ENCODE assay signal across 8 cellular contexts in the genomic region with DNA sequence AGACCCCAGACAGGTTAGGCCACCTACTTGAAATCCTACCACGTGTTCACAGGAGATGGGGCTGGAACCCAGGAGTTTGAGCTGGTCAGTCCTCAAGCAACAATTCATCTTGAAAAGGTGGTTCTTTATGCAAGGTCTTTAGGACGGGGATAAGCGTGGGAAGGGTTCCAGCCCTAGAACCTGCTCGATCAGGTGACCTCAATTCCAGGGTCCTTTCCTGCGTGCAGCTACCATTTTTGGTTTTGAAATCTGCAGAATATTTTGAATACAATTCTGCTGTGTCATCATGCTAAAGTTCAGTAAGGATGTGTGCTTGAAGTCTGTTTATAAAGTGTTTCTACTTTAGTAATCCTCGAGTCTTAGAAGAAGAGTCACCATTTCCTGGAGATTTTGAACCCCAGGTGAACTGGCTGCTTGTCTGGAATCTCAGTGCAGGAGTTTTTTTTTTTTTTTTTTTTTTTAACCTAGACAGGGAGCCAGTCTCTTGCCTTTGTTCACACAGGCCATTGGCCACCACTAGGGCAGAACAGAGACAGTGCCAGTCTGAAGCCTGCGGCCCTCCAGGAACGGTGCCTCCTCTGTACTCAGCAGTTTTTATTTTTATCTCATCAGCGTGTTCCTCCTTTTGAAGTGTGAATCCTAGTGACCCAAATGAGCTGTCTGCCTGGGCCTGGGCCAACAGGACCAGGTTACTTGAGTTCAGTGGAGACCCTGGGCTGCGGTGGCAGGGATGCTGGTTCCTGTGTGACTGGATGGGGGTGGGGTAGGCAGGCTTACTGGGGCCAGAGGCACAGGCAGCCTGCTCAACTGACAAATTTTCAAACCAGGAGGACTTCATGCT. TPM values are rescaled to one million over a fixed set of nuclear protein-coding genes. Genes with fewer than 3 reads are reported as not detected.
A peak's percentile ranks its signal among the peaks of the same experiment; 100 is the strongest.
DNase-seq lines count a peak whose midpoint lies in the region; ATAC-seq and TF ChIP-seq lines count a peak whose summit lies in the region.

No MANE protein-coding gene starts in this region.

- ATAC-seq in aorta (ENCODE audit: low FRiP score) = peak; percentile 72
- ATAC-seq in GM18861 (IDR thresholded peaks at IDR 0.05; ENCODE audit: unreplicated experiment) = no peak
- ATAC-seq in GM19395 (IDR thresholded peaks at IDR 0.05; ENCODE audit: unreplicated experiment) = no peak
- ATAC-seq in HG02610 (IDR thresholded peaks at IDR 0.05; ENCODE audit: unreplicated experiment) = no peak

- H3K27me3 ChIP-seq in colonic mucosa = no peaks in the 10 kb centered on the region
- no peaks in the 10 kb centered on the region for H3K27me3 ChIP-seq in aorta (ENCODE audit: control insufficient read depth in 1 of 2, insufficient read depth in 2 of 2, low read length in 1 of 2)

- H3K4me3 Mint-ChIP-seq in CD14-positive monocyte (peak overlapping the region; percentile 16 to 51), mesothelial cell of epicardium (no peak overlapping the region)

- DNase-seq in CD14-positive monocyte (ENCODE audit: low spot score) (peak; percentile 94), NOMO-1 (lab: John Stamatoyannopoulos, UW; ENCODE audit: unreplicated experiment in 2 of 2) (peak; percentile 68 to 69), colonic mucosa (no peak), mesothelial cell of epicardium (ENCODE audit: low spot score in 2 of 2, unreplicated experiment in 2 of 2) (no peak), aorta (peak; percentile 79 to 84)

- peaks cover 47% of the 10 kb centered on the region for H3K4me1 Mint-ChIP-seq in CD14-positive monocyte
- peaks cover 87% of the 10 kb centered on the region for H3K4me1 Mint-ChIP-seq in mesothelial cell of epicardium

- 25 to 29% methylated on average over 10 of the region's 10 CpGs for WGBS in aorta, 2 donors

- TF ChIP-seq CTCF in CD14-positive monocyte (IDR thresholded peaks at IDR 0.05) (peak; percentile 23), colonic mucosa (IDR thresholded peaks at IDR 0.05) (no peak), mesothelial cell of epicardium (IDR thresholded peaks at IDR 0.05; ENCODE audit: unreplicated experiment) (no peak)

- H3K9me3 ChIP-seq in colonic mucosa (no peaks in the 10 kb centered on the region), aorta (ENCODE audit: control insufficient read depth, low read length) (no peaks in the 10 kb centered on the region)

- H3K9me3 Mint-ChIP-seq in CD14-positive monocyte = peaks cover 0 to 2% (median 0%) of the 10 kb centered on the region in 7 donors
- no peaks in the 10 kb centered on the region for H3K9me3 Mint-ChIP-seq in mesothelial cell of epicardium

- H3K4me1 ChIP-seq in colonic mucosa (peaks cover 11% of the 10 kb centered on the region), aorta (ENCODE audit: control insufficient read depth in 1 of 2, insufficient read depth in 2 of 2, low read length in 2 of 2) (peaks cover 2 to 13% of the 10 kb centered on the region in 2 donors)

- H3K36me3 Mint-ChIP-seq in CD14-positive monocyte = peaks cover 0 to 27% of the 10 kb centered on the region in 2 donors
- H3K36me3 Mint-ChIP-seq in mesothelial cell of epicardium = no peaks in the 10 kb centered on the region

- H3K4me3 ChIP-seq in colonic mucosa = no peak overlapping the region
- no peak overlapping the region for H3K4me3 ChIP-seq in aorta (ENCODE audit: low read length in 2 of 2)

- H3K27me3 Mint-ChIP-seq in CD14-positive monocyte (ENCODE audit: low read depth in 3 of 3) = peaks cover 0 to 4% (median 3%) of the 10 kb centered on the region in 3 donors
- no peaks in the 10 kb centered on the region for H3K27me3 Mint-ChIP-seq in mesothelial cell of epicardium (ENCODE audit: low read depth)

- H3K36me3 ChIP-seq in colonic mucosa (no peaks in the 10 kb centered on the region), aorta (ENCODE audit: control insufficient read depth in 1 of 2, insufficient read depth in 2 of 2, low read length in 1 of 2) (no peaks in the 10 kb centered on the region)

- H3K27ac ChIP-seq in colonic mucosa (peak overlapping the region; percentile 59), aorta (ENCODE audit: low read depth in 1 of 2, low read length in 2 of 2) (peak overlapping the region in 1 of 2 donors; percentile 64)

- H3K27ac Mint-ChIP-seq in CD14-positive monocyte (peak overlapping the region; percentile 86 to 93 (median 91)), mesothelial cell of epicardium (peak overlapping the region; percentile 87)

- H3K9ac ChIP-seq in colonic mucosa (ENCODE audit: low read depth in 2 of 2, low read length in 2 of 2) = peak overlapping the region in 1 of 2 donors; percentile 16

- intact Hi-C loops in CD14-positive monocyte (cut with micrococcal nuclease) = loop anchor here (5.0 kb wide), 5 partner anchors 50 to 85 kb away; no protein-coding TSS in a partner anchor
- intact Hi-C loops in colonic mucosa (cut with DNase I) = no loop called here
- intact Hi-C loops in aorta (cut with DNase I) = loop anchor here in 1 of 2 donors (5.0 kb wide), 2 partner anchors 50 to 75 kb away; no protein-coding TSS in a partner anchor

RNA-seq across cellular contexts. Expression of a gene that starts 54.6 kb away (rescaled TPM):
- 10 to 100 TPM in 1 of 2 donors, 1 to 10 TPM in 1; 8.6 to 12.6 TPM for polyA plus RNA-seq in CD14-positive monocyte
- total RNA-seq in colonic mucosa = 10 to 100 TPM in 1 of 2 donors, 1 to 10 TPM in 1; 8.2 to 10.0 TPM
- 18.0 to 21.8 TPM (median 20.1 TPM) in 3 replicates for total RNA-seq in mesothelial cell of epicardium
- 10 to 100 TPM; 14.4 to 15.4 TPM for total RNA-seq in aorta
- 100 to 1,000 TPM in 1 of 2 donors, 10 to 100 TPM in 1; 12.4 to 100 TPM for polyA plus RNA-seq in aorta

Comparison
In these comparisons a context has a peak if more than half of its experiments do, and no peak if none do; other contexts are left out.
1. DNase-seq: peak in CD14-positive monocyte (single experiment), NOMO-1 (2 of 2) and aorta (2 of 2); none in colonic mucosa (single experiment) and mesothelial cell of epicardium (0 of 2).